Comparison of ENCODE assay signal across 8 cellular contexts in genomic region chr16:11497329-11497805, GRCh38.
DNase-seq lines count a peak whose midpoint lies in the region; ATAC-seq, FAIRE-seq and TF ChIP-seq lines count a peak whose summit lies in the region.

No MANE protein-coding gene starts in this region.

- TF ChIP-seq POLR2A in GM12878 (IDR thresholded peaks at IDR 0.05; ENCODE audit: low read depth, low read length) = no peak

- no peaks in the 10 kb centered on the region for H3K79me2 ChIP-seq in GM12878 (ENCODE audit: control insufficient read depth, insufficient read depth, low read length)

- CTCF ChIA-PET in HEK293 (lab: Yijun Ruan, JAX) = interaction anchor here (0.6 to 1.3 kb wide), 7 partner anchors 23 to 299 kb away, joined by 3 to 6 read pairs (median 3); partner anchors contain the start of gene ZC3H7A
- CTCF ChIA-PET in GM12878 (lab: Yijun Ruan, JAX) = interaction anchor here (0.6 to 1.6 kb wide), 4 partner anchors 22 to 533 kb away, joined by 3 to 5 read pairs (median 3); no protein-coding TSS in a partner anchor

- TF ChIP-seq RAD21 in GM12878 (IDR thresholded peaks at IDR 0.05; ENCODE audit: insufficient read depth, low read depth, low read length) = no peak

- no peak overlapping the region for H3K4me2 ChIP-seq in GM12878 (ENCODE audit: control insufficient read depth, insufficient read depth)

- SMC1A ChIA-PET in GM12878 (lab: Charles Lee; ENCODE audit: uncharacterized antibody, unreplicated experiment) = interaction anchor here (0.7 to 0.8 kb wide), 2 partner anchors 19 to 34 kb away, joined by 3 to 4 read pairs; no protein-coding TSS in a partner anchor

- H3K27ac ChIP-seq in HEK293 (ENCODE audit: extremely low read depth, low read depth, low read length) (peak overlapping the region; percentile 73), GM12878 (ENCODE audit: control insufficient read depth, insufficient read depth) (no peak overlapping the region)

- ATAC-seq in GM12878 (peak; percentile 77), GM18519 (IDR thresholded peaks at IDR 0.05; ENCODE audit: low FRiP score, unreplicated experiment) (no peak), GM18858 (IDR thresholded peaks at IDR 0.05; ENCODE audit: unreplicated experiment) (no peak)

- H4K20me1 ChIP-seq in GM12878 (ENCODE audit: control insufficient read depth, insufficient read depth) = no peaks in the 10 kb centered on the region

- no peak for TF ChIP-seq EP300 in GM12878 (IDR thresholded peaks at IDR 0.05; ENCODE audit: borderline replicate concordance in 1 of 2, control insufficient read depth in 1 of 2, low read depth in 2 of 2, low read length in 2 of 2)

- H3K27me3 ChIP-seq in BE2C (no peaks in the 10 kb centered on the region), GM12878 (replicated peaks in 1 of 2; ENCODE audit: control insufficient read depth in 2 of 2, insufficient read depth in 2 of 2, low read length in 1 of 2) (no peaks in the 10 kb centered on the region)

- H3K36me3 ChIP-seq in BE2C (no peaks in the 10 kb centered on the region), HEK293 (ENCODE audit: control insufficient read depth in 2 of 2, insufficient read depth in 1 of 2, low read length in 2 of 2) (no peaks in the 10 kb centered on the region), GM12878 (ENCODE audit: control insufficient read depth in 2 of 2, insufficient read depth in 2 of 2, low read length in 1 of 2) (no peaks in the 10 kb centered on the region)

- in situ Hi-C loops in GM12878 (cut with MboI) = no loop called here

- H3K9me3 ChIP-seq in BE2C (no peaks in the 10 kb centered on the region), HEK293 (ENCODE audit: control insufficient read depth, insufficient read depth, low read depth, low read length) (no peaks in the 10 kb centered on the region), GM12878 (replicated peaks; ENCODE audit: control insufficient read depth, insufficient read depth, low read length) (no peaks in the 10 kb centered on the region)

- RAD21 ChIA-PET in GM12878 (lab: Charles Lee; ENCODE audit: unreplicated experiment) = interaction anchor here (0.9 to 1.5 kb wide), 2 partner anchors 9 to 90 kb away, joined by 3 to 6 read pairs; no protein-coding TSS in a partner anchor

- TF ChIP-seq CTCF in BE2C (IDR thresholded peaks at IDR 0.05; ENCODE audit: low read depth, low read length) (no peak), HEK293 (tag by site-specific recombination; IDR thresholded peaks at IDR 0.05) (peak; percentile 36; the same call in 1 of the 2 replicates), GM12878 (IDR thresholded peaks at IDR 0.05 in 2 of 3, conservative IDR thresholded peaks at IDR 0.05 in 1 of 3; ENCODE audit: control insufficient read depth in 2 of 3, extremely low read depth in 1 of 3, insufficient read depth in 1 of 3, low read depth in 3 of 3, low read length in 3 of 3) (no peak), retinal pigment epithelial cell (conservative IDR thresholded peaks at IDR 0.05; ENCODE audit: low read depth, low read length) (peak; percentile 20)

- peak overlapping the region; percentile 21; the same call in 1 of the 2 replicates for H2AFZ ChIP-seq in GM12878 (ENCODE audit: control insufficient read depth, low read depth, low read length)

- DNase-seq in BE2C = peak; percentile 76
- peak; percentile 99 for DNase-seq in NCI-H69 (lab: John Stamatoyannopoulos, UW)
- peak; percentile 37 for DNase-seq in GM12878 (ENCODE audit: low read depth, low spot score)
- peak; percentile 32 to 96 (median 88) for DNase-seq in hypothalamus (lab: John Stamatoyannopoulos, UW)
- DNase-seq in retinal pigment epithelial cell (ENCODE audit: low read depth) = peak; percentile 83

- WGBS in GM12878 (ENCODE audit: insufficient coverage, insufficient replicate concordance, low lambda C conversion rate, missing lambda C conversion rate) = 34% methylated on average over 10 of the region's 10 CpGs

- no peak for FAIRE-seq in GM12878 (lab: Jason Lieb, UNC)

- H3K4me3 ChIP-seq in BE2C (ENCODE audit: low read depth, low read length) = no peak overlapping the region
- H3K4me3 ChIP-seq in HEK293 (ENCODE audit: low read depth, low read length) = no peak overlapping the region
- H3K4me3 ChIP-seq in GM12878 = no peak overlapping the region
- H3K4me3 ChIP-seq in retinal pigment epithelial cell (ENCODE audit: low read length) = no peak overlapping the region

- POLR2A ChIA-PET in HEK293 (lab: Yijun Ruan, JAX) (interaction anchor here (0.6 kb wide), 1 partner anchor 9 kb away, joined by 3 read pairs; no protein-coding TSS in a partner anchor), GM12878 (lab: Charles Lee) (interaction anchor here (1.3 kb wide), 1 partner anchor 87 kb away, joined by 3 read pairs; no protein-coding TSS in a partner anchor)

- H3K9ac ChIP-seq in GM12878 (ENCODE audit: control insufficient read depth, insufficient read depth, low read length) = no peak overlapping the region

- H3K4me1 ChIP-seq in BE2C (peaks cover 14% of the 10 kb centered on the region), HEK293 (ENCODE audit: control insufficient read depth, insufficient read depth, low read length) (peaks cover 9% of the 10 kb centered on the region), GM12878 (ENCODE audit: control insufficient read depth, insufficient read depth, low read length) (peaks cover 35% of the 10 kb centered on the region)

- intact Hi-C loops in GM12878 (cut with micrococcal nuclease; ENCODE audit: unreplicated experiment) = no loop called here

- BruUV-seq in GM12878 (replicated peaks; lab: Mats Ljungman, UMichigan) = no TSS peak

TF ChIP-seq in HEK293, 187 proteins besides CTCF, POLR2A, EP300 and RAD21 (continues in another document):
- TF ChIP-seq ZNF23 (tag by site-specific recombination; IDR thresholded peaks at IDR 0.05; ENCODE audit: borderline replicate concordance) = no peak
- no peak for TF ChIP-seq ZNF621 (tag by site-specific recombination; IDR thresholded peaks at IDR 0.05)
- TF ChIP-seq ZNF169 (tag by site-specific recombination; IDR thresholded peaks at IDR 0.05) = no peak
- no peak for TF ChIP-seq MEIS1 (CRISPR knock-in tag; IDR thresholded peaks at IDR 0.05; ENCODE audit: borderline replicate concordance)
- no peak for TF ChIP-seq ZNF157 (tag by site-specific recombination; IDR thresholded peaks at IDR 0.05)
- no peak for TF ChIP-seq HOXC10 (CRISPR knock-in tag; IDR thresholded peaks at IDR 0.05)
- no peak for TF ChIP-seq AEBP2 (tag by site-specific recombination; IDR thresholded peaks at IDR 0.05; ENCODE audit: borderline replicate concordance)
- peak; percentile 68 for TF ChIP-seq FEZF1 (tag by site-specific recombination; IDR thresholded peaks at IDR 0.05)
- TF ChIP-seq ZNF768 (tag by site-specific recombination; IDR thresholded peaks at IDR 0.05) = no peak
- TF ChIP-seq RBAK (tag by site-specific recombination; IDR thresholded peaks at IDR 0.05) = no peak
- peak; percentile 94 for TF ChIP-seq ZBTB8A (tag by site-specific recombination; IDR thresholded peaks at IDR 0.05)
- TF ChIP-seq ZNF292 (tag by site-specific recombination; IDR thresholded peaks at IDR 0.05; ENCODE audit: borderline replicate concordance, low read depth) = no peak

TF ChIP-seq in GM12878, 131 proteins besides CTCF, POLR2A, EP300 and RAD21:
- TF ChIP-seq MTA2 (IDR thresholded peaks at IDR 0.05; ENCODE audit: low read depth) (peak; percentile 18; the same call in 1 of the 2 replicates), DPF2 (IDR thresholded peaks at IDR 0.05) (no peak), SMC3 (IDR thresholded peaks at IDR 0.05; ENCODE audit: borderline replicate concordance, low read length) (no peak), RUNX3 (IDR thresholded peaks at IDR 0.05; ENCODE audit: low read length) (no peak), SREBF1 (IDR thresholded peaks at IDR 0.05; ENCODE audit: low read length) (no peak), NR2F1 (conservative IDR thresholded peaks at IDR 0.05) (0 out of 2 replicates have a peak, but pooled peaks have one; percentile 16), ZNF687 (IDR thresholded peaks at IDR 0.05) (0 out of 2 replicates have a peak, but pooled peaks have one; percentile 19)

Comparison
In these comparisons a context has a peak if more than half of its experiments do, and no peak if none do; other contexts are left out.
1. DNase-seq: peak in every context shown above with its lines; median percentile 99 in NCI-H69; 88 in hypothalamus; 83 in retinal pigment epithelial cell; 76 in BE2C; 37 in GM12878.
2. CTCF ChIP-seq: peak in HEK293 (single experiment) and retinal pigment epithelial cell (single experiment); none in BE2C (single experiment) and GM12878 (0 of 3).